8 cellular contexts compared by ENCODE assay signal in the genomic region with DNA sequence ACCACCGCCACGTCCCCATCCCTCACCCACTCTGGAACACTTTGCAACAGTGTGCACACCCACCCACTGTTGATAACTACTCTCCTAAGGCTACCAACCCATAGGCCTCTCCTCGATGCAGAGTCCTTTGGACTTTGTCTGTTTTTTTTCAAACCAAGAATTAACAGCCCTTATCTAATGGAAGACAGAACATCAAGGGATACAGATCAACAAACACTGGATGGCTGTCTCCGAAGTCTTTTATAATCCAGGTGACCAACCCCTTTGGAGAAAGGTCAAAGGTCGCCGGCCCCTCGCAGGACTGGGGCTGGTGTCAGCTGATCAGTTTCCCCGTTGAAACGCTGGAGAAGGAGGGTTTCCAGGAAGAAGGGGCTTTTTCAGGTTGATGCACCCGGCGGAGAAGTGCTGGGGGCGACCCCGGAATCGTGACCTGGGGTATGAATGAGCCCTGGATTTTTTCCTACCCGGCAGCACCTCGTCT. TPM values are rescaled to one million over a fixed set of nuclear protein-coding genes. Genes with fewer than 3 reads are reported as not detected.
DNase-seq lines count a peak whose midpoint lies in the region; ATAC-seq and TF ChIP-seq lines count a peak whose summit lies in the region.

No MANE protein-coding gene starts in this region.

- no peaks in the 10 kb centered on the region for H3K27me3 ChIP-seq in Panc1 (ENCODE audit: control insufficient read depth, insufficient read depth, low read length)
- H3K27me3 ChIP-seq in tibial artery, result no peaks in the 10 kb centered on the region

- BruUV-seq in Panc1 (replicated peaks; lab: Mats Ljungman, UMichigan), result no TSS peak

- no peaks in the 10 kb centered on the region for H3K9me3 ChIP-seq in Panc1 (ENCODE audit: control insufficient read depth, insufficient read depth, low read depth, low read length)
- no peaks in the 10 kb centered on the region for H3K9me3 ChIP-seq in tibial artery

- peak; percentile 5 for DNase-seq in CD1c-positive myeloid dendritic cell (ENCODE audit: extremely low spot score)
- DNase-seq in Panc1 (ENCODE audit: low read depth, low spot score), result no peak
- DNase-seq in coronary artery (ENCODE audit: low spot score), result no peak
- DNase-seq in medulla oblongata (ENCODE audit: extremely low spot score), result peak; percentile 56
- DNase-seq in tibial artery, result peak; percentile 32 to 72
- no peak for DNase-seq in activated CD8-positive, alpha-beta memory T cell treated with anti-CD3 and anti-CD28 coated beads for 24 hours

- H3K4me1 ChIP-seq in Panc1 (ENCODE audit: control insufficient read depth, insufficient read depth, low read length) (peaks cover 21% of the 10 kb centered on the region), tibial artery (peaks cover 0 to 30% (median 11%) of the 10 kb centered on the region in 4 donors)

- H3K36me3 ChIP-seq in Panc1 (ENCODE audit: control insufficient read depth, insufficient read depth, low read length), result peaks cover 12% of the 10 kb centered on the region
- H3K36me3 ChIP-seq in tibial artery, result peaks cover 2 to 8% (median 5%) of the 10 kb centered on the region in 3 donors

- intact Hi-C loops in Panc1 (cut with micrococcal nuclease; ENCODE audit: unreplicated experiment), result loop anchor here (1.0 to 5.0 kb wide), 2 partner anchors 143 to 356 kb away; no protein-coding TSS in a partner anchor
- intact Hi-C loops in tibial artery (cut with DNase I; ENCODE audit: low total_unique reads), result no loop called here

- in situ Hi-C loops in Panc1 (cut with HindIII; ENCODE audit: low pct_unique_long_range_greater_than_20kb, low sequenced_read_pairs), result no loop called here

- CTCF ChIA-PET in Panc1 (lab: Charles Lee), result interaction anchor here (1.2 to 1.7 kb wide), 3 partner anchors 97 to 355 kb away, joined by 3 to 12 read pairs (median 9); no protein-coding TSS in a partner anchor

- POLR2A ChIA-PET in Panc1 (lab: Charles Lee), result no interaction called here

- ATAC-seq in GM19023 (IDR thresholded peaks at IDR 0.05; ENCODE audit: unreplicated experiment) (peak; percentile 3), HG03139 (IDR thresholded peaks at IDR 0.05; ENCODE audit: unreplicated experiment) (peak; percentile 10), Panc1 (peak; percentile 40)

- TF ChIP-seq CTCF in Panc1 (IDR thresholded peaks at IDR 0.05), result no peak
- TF ChIP-seq CTCF in coronary artery (IDR thresholded peaks at IDR 0.05), result no peak
- TF ChIP-seq CTCF in tibial artery (IDR thresholded peaks at IDR 0.05), result no peak

- H3K4me3 ChIP-seq in Panc1 (ENCODE audit: low read depth in 2 of 2, low read length in 2 of 2) (peak overlapping the region; percentile 85 to 86), coronary artery (peak overlapping the region; percentile 81), tibial artery (peak overlapping the region; percentile 96 to 99)

- peak overlapping the region; percentile 93 for H3K27ac ChIP-seq in Panc1 (ENCODE audit: low read length)
- peak overlapping the region; percentile 94 to 95 for H3K27ac ChIP-seq in coronary artery
- H3K27ac ChIP-seq in tibial artery, result peak overlapping the region; percentile 96 to 97

RNA-seq across cellular contexts. Expression of gene B4GALT4, which starts 0.5 kb away (rescaled TPM):
- total RNA-seq in Panc1 (2021; ENCODE audit: unreplicated experiment), result 27.4 TPM
- 27.0 TPM for polyA plus RNA-seq in Panc1 (2012; ENCODE audit: insufficient read length)

RNA-seq across cellular contexts. Expression of gene ARHGAP31, which starts 54.0 kb away (rescaled TPM):
- total RNA-seq in Panc1 (2021; ENCODE audit: unreplicated experiment), result 7.6 TPM
- polyA plus RNA-seq in Panc1 (2012; ENCODE audit: insufficient read length), result 2.8 TPM

Comparison
In these comparisons a context has a peak if more than half of its experiments do, and no peak if none do; other contexts are left out.
1. DNase-seq: peak in CD1c-positive myeloid dendritic cell (single experiment), medulla oblongata (single experiment) and tibial artery (2 of 2); none in Panc1 (single experiment), coronary artery (single experiment) and activated CD8-positive, alpha-beta memory T cell treated with anti-CD3 and anti-CD28 coated beads for 24 hours (single experiment).
2. Peak in every context shown above with its lines, with median percentiles within 50 percentile points of each other: ATAC-seq, H3K27ac ChIP-seq and H3K4me3 ChIP-seq.